Comparison of ENCODE assay signal across 1 cellular context in genomic region chr9:135804588-135805421, GRCh38.
TF ChIP-seq lines count a peak whose summit lies in the region.

No MANE protein-coding gene starts in this region.

TF ChIP-seq in HCT116, 20 proteins besides CTCF, POLR2A, EP300 and RAD21 (continued from another document):
- no peak for TF ChIP-seq REST (IDR thresholded peaks at IDR 0.05; ENCODE audit: low read depth)
- no peak for TF ChIP-seq JUND (IDR thresholded peaks at IDR 0.05)
- TF ChIP-seq ELF1 (IDR thresholded peaks at IDR 0.05; ENCODE audit: borderline replicate concordance, low read depth): no peak
- no peak for TF ChIP-seq FOSL1 (IDR thresholded peaks at IDR 0.05; ENCODE audit: low read depth)
- TF ChIP-seq ZNF274 (IDR thresholded peaks at IDR 0.05; ENCODE audit: low read depth, low read length): no peak
- TF ChIP-seq EZH2 (IDR thresholded peaks at IDR 0.05): no peak
